ENCODE assay signal across 9 cellular contexts in the genomic region with DNA sequence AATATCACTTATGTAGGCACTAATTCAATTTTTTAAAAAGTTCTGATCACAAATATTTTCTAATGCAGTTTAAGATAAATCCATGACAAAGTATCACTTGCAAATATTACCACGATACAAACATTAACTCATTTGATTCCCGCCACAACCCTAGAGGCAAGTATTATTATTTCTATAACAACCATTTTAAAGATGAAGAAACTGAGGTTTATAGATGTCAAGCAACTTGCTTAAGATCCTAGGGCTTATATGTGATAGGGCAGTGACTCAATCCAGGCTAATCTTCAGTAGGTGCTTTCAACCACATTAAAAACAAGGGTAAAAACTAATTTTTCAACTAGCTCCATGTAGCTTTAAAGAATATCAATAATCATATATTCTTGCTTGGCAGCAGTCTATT. TPM values are rescaled to one million over a fixed set of nuclear protein-coding genes. Genes with fewer than 3 reads are reported as not detected.
DNase-seq lines count a peak whose midpoint lies in the region; ATAC-seq, FAIRE-seq and TF ChIP-seq lines count a peak whose summit lies in the region.
"Had no signal": no experiment of that assay in that cellular context is flagged by ENCODE, and none has a peak within 500 bp of the region (broad histone marks: within the 10 kb centered on the region; RNA-seq: fewer than 3 reads in every experiment).

No MANE protein-coding gene starts in this region.

- H3K4me3 ChIP-seq in GM08714 (ENCODE audit: low read length): peak overlapping the region; percentile 83; the same call in 1 of the 2 replicates
- H3K4me3 ChIP-seq in PC-3 (ENCODE audit: low read length): peak overlapping the region; percentile 82
- peak overlapping the region; percentile 91 for H3K4me3 ChIP-seq in endodermal cell (ENCODE audit: low read length)
- H3K4me3 ChIP-seq in parathyroid adenoma (ENCODE audit: low read depth, low read length): no peak overlapping the region
- H3K4me3 ChIP-seq in mesendoderm (ENCODE audit: low read length): no peak overlapping the region

- no peak overlapping the region for H3K4ac ChIP-seq in mesendoderm (ENCODE audit: low read depth, low read length)

- no peaks in the 10 kb centered on the region for H3K9me3 ChIP-seq in PC-3 (ENCODE audit: low read length)
- H3K9me3 ChIP-seq in endodermal cell (ENCODE audit: control insufficient read depth, low read length): no peaks in the 10 kb centered on the region
- H3K9me3 ChIP-seq in parathyroid adenoma (ENCODE audit: control insufficient read depth, low read length): no peaks in the 10 kb centered on the region

- POLR2A ChIA-PET in PC-3 (lab: Charles Lee; ENCODE audit: unreplicated experiment): interaction anchor here (0.5 to 0.6 kb wide), 2 partner anchors 37 to 59 kb away, joined by 5 read pairs; no protein-coding TSS in a partner anchor

- H3K27me3 ChIP-seq in PC-3 (ENCODE audit: low read length): no peaks in the 10 kb centered on the region
- H3K27me3 ChIP-seq in endodermal cell (ENCODE audit: control insufficient read depth, insufficient read depth, low read length, poor library complexity, severe bottlenecking): no peaks in the 10 kb centered on the region
- no peaks in the 10 kb centered on the region for H3K27me3 ChIP-seq in parathyroid adenoma (ENCODE audit: control insufficient read depth, insufficient read depth, low read length)
- H3K27me3 ChIP-seq in mesendoderm (ENCODE audit: insufficient read depth, low read length, poor library complexity): no peaks in the 10 kb centered on the region

- H3K18ac ChIP-seq in mesendoderm (ENCODE audit: low read length): no peak overlapping the region

- no peak overlapping the region for H3K27ac ChIP-seq in PC-3 (ENCODE audit: low read length)
- no peak overlapping the region for H3K27ac ChIP-seq in endodermal cell (ENCODE audit: low read depth, low read length)
- H3K27ac ChIP-seq in parathyroid adenoma: no peak overlapping the region
- no peak overlapping the region for H3K27ac ChIP-seq in mesendoderm (ENCODE audit: low read depth, low read length)

- intact Hi-C loops in PC-3 (cut with micrococcal nuclease): no loop called here

- no peaks in the 10 kb centered on the region for H3K27me3 Mint-ChIP-seq in endodermal cell (ENCODE audit: insufficient read depth)

- H3K4me1 Mint-ChIP-seq in endodermal cell: peaks cover 22% of the 10 kb centered on the region

- H2AK5ac ChIP-seq in mesendoderm (ENCODE audit: low read length): no peak overlapping the region

- H3K56ac ChIP-seq in mesendoderm (ENCODE audit: low read length): no peak overlapping the region

- peak overlapping the region; percentile 97 for H3K9ac ChIP-seq in PC-3 (ENCODE audit: low read length)
- H3K9ac ChIP-seq in endodermal cell (ENCODE audit: extremely low read depth, low read length, poor library complexity, severe bottlenecking): no peak overlapping the region
- H3K9ac ChIP-seq in parathyroid adenoma: no peak overlapping the region
- no peak overlapping the region for H3K9ac ChIP-seq in mesendoderm (ENCODE audit: low read length)

- no peak for DNase-seq in PC-3
- DNase-seq in endodermal cell: no peak
- no peak for DNase-seq in H54 (ENCODE audit: insufficient read length, low spot score)
- DNase-seq in mesendoderm: no peak
- DNase-seq in omental fat pad (ENCODE audit: low spot score): no peak
- DNase-seq: stimulated activated CD4-positive, alpha-beta T cell treated with anti-CD3 and anti-CD28 coated beads, Interleukin-15, amount 100 ng/mL, for 24 hours had no signal

- H3K9me3 Mint-ChIP-seq in endodermal cell: no peaks in the 10 kb centered on the region

- no peak overlapping the region for H4K8ac ChIP-seq in mesendoderm (ENCODE audit: low read depth, low read length)

- H2AFZ ChIP-seq in PC-3 (ENCODE audit: low read length): no peak overlapping the region
- no peak overlapping the region for H2AFZ ChIP-seq in parathyroid adenoma

- CTCF ChIA-PET in PC-3 (lab: Charles Lee): interaction anchor here (1.2 kb wide), 1 partner anchor 96 kb away, joined by 3 read pairs; no protein-coding TSS in a partner anchor

- H3K4me1 ChIP-seq in PC-3 (ENCODE audit: insufficient read depth, low read length) (peaks cover 24% of the 10 kb centered on the region), endodermal cell (ENCODE audit: control insufficient read depth, insufficient read depth, low read length) (peaks cover 4% of the 10 kb centered on the region), parathyroid adenoma (peaks cover 5% of the 10 kb centered on the region), mesendoderm (ENCODE audit: control insufficient read depth, low read depth, low read length) (peaks cover 5% of the 10 kb centered on the region)

- no peak overlapping the region for H2BK120ac ChIP-seq in mesendoderm (ENCODE audit: low read depth, low read length)

- no peak overlapping the region for H2BK15ac ChIP-seq in mesendoderm (replicated peaks; ENCODE audit: low read depth)

- no peaks in the 10 kb centered on the region for H3F3A ChIP-seq in PC-3 (ENCODE audit: low read length, unreplicated experiment)

- H3K36me3 ChIP-seq in PC-3 (ENCODE audit: low read depth, low read length) (peaks cover 4% of the 10 kb centered on the region; the same call in 1 of the 2 replicates), endodermal cell (ENCODE audit: control insufficient read depth, insufficient read depth, low read length) (peaks cover 22% of the 10 kb centered on the region), parathyroid adenoma (ENCODE audit: control insufficient read depth, insufficient read depth, low read length) (no peaks in the 10 kb centered on the region), mesendoderm (ENCODE audit: control insufficient read depth, insufficient read depth, low read length) (no peaks in the 10 kb centered on the region)

- no peak for TF ChIP-seq CTCF in PC-3 (conservative IDR thresholded peaks at IDR 0.05; ENCODE audit: low read depth, low read length)
- TF ChIP-seq CTCF in endodermal cell (conservative IDR thresholded peaks at IDR 0.05): no peak
- TF ChIP-seq CTCF in parathyroid adenoma (IDR thresholded peaks at IDR 0.05): no peak
- no peak for TF ChIP-seq CTCF in omental fat pad (IDR thresholded peaks at IDR 0.05)

- H2BK5ac ChIP-seq in mesendoderm (ENCODE audit: low read length): no peak overlapping the region

- H3K79me1 ChIP-seq in mesendoderm (ENCODE audit: low read length): peaks cover 11% of the 10 kb centered on the region

- no peak overlapping the region for H3K23ac ChIP-seq in mesendoderm (ENCODE audit: low read length)

- peaks cover 15% of the 10 kb centered on the region for H3K36me3 Mint-ChIP-seq in endodermal cell (ENCODE audit: low read depth)

- no peak overlapping the region for H3K27ac Mint-ChIP-seq in endodermal cell

- peak overlapping the region; percentile 94 for H3K4me2 ChIP-seq in PC-3 (ENCODE audit: low read length)
- peak overlapping the region; percentile 87 for H3K4me2 ChIP-seq in parathyroid adenoma (ENCODE audit: low read length)
- no peak overlapping the region for H3K4me2 ChIP-seq in mesendoderm (ENCODE audit: low read length)

- peak overlapping the region; percentile 82 for H3K4me3 Mint-ChIP-seq in endodermal cell

- no peak overlapping the region for H4K5ac ChIP-seq in mesendoderm (ENCODE audit: low read length)

- BruUV-seq in PC-3 (replicated peaks; lab: Mats Ljungman, UMichigan): no TSS peak

- ATAC-seq in PC-3 (no peak), HG03521 (IDR thresholded peaks at IDR 0.05; ENCODE audit: unreplicated experiment) (no peak), omental fat pad (ENCODE audit: low FRiP score) (no peak)

- peaks cover 20% of the 10 kb centered on the region for H4K20me1 ChIP-seq in PC-3 (ENCODE audit: low read length)

- FAIRE-seq in H54 (lab: Jason Lieb, UNC): no peak

- H3K79me2 ChIP-seq in PC-3 (ENCODE audit: low read length) (peaks cover 79% of the 10 kb centered on the region), parathyroid adenoma (peaks cover 28% of the 10 kb centered on the region), mesendoderm (ENCODE audit: control insufficient read depth, insufficient read depth, low read length) (peaks cover 35% of the 10 kb centered on the region)

- WGBS in endodermal cell (ENCODE audit: insufficient coverage in 1 of 2, insufficient read length in 1 of 2), 2 experiments: 83% methylated on average over 2 of the region's 2 CpGs; no CpG with 5 or more reads in 1 of the 2 experiments
- WGBS in mesendoderm (ENCODE audit: extremely low coverage, insufficient coverage, low lambda C conversion rate): 100% methylated on average over 1 of the region's 2 CpGs

- no peak for TF ChIP-seq POLR2A in H54 (IDR thresholded peaks at IDR 0.05; ENCODE audit: low read depth, low read length)

- no peaks in the 10 kb centered on the region for H3K9me2 ChIP-seq in PC-3 (replicated peaks; ENCODE audit: low read length)

RNA-seq across cellular contexts. Expression of a gene that starts 1.7 kb away (rescaled TPM):
- total RNA-seq in PC-3 (2014; rRNA removed) (44.2 and 55.6 TPM in 2 replicates), endodermal cell (10 to 100 TPM; 41.6 to 42.5 TPM), omental fat pad (10 to 100 TPM; 21.3 to 30.0 (median 26.3) TPM)
- 65.1 TPM for polyA plus RNA-seq in endodermal cell (2013, experiment 1 of 2)
- polyA plus RNA-seq in endodermal cell (2013, experiment 2 of 2): 57.6 TPM
- polyA plus RNA-seq in mesendoderm (2013, experiment 1 of 2): 48.5 TPM
- 49.2 TPM for polyA plus RNA-seq in mesendoderm (2013, experiment 2 of 2)

Comparison
In these comparisons a context has a peak if more than half of its experiments do, and no peak if none do; other contexts are left out.
1. H3K4me3 ChIP-seq: peak in GM08714 (single experiment), PC-3 (single experiment) and endodermal cell (single experiment); none in parathyroid adenoma (single experiment) and mesendoderm (single experiment).